In genomic region chr16:3808308-3809063, GRCh38 we compare ENCODE assay signal across 1 cellular context.
TF ChIP-seq lines count a peak whose summit lies in the region.

No MANE protein-coding gene starts in this region.

TF ChIP-seq in SK-N-SH, 30 proteins besides CTCF, POLR2A, EP300 and RAD21 (continued from another document):
- TF ChIP-seq USF2 (IDR thresholded peaks at IDR 0.05; ENCODE audit: borderline replicate concordance, low read depth, low read length) = no peak
- TF ChIP-seq GATA2 (CRISPR knock-in tag; IDR thresholded peaks at IDR 0.05) = no peak
- TF ChIP-seq RXRA (IDR thresholded peaks at IDR 0.05; ENCODE audit: borderline replicate concordance, low read depth) = no peak
- TF ChIP-seq TEAD4 (IDR thresholded peaks at IDR 0.05; ENCODE audit: borderline replicate concordance, insufficient read depth) = no peak
- TF ChIP-seq RCOR1 (IDR thresholded peaks at IDR 0.05; ENCODE audit: low read length) = no peak
- TF ChIP-seq TAF1 (IDR thresholded peaks at IDR 0.05; ENCODE audit: borderline replicate concordance, low read depth, low read length) = no peak
- TF ChIP-seq MXI1 (IDR thresholded peaks at IDR 0.05; ENCODE audit: low read depth, low read length) = no peak
TF ChIP-seq in SK-N-SH: peak in this region for 0.
